16 cellular contexts compared by ENCODE assay signal in the genomic region with DNA sequence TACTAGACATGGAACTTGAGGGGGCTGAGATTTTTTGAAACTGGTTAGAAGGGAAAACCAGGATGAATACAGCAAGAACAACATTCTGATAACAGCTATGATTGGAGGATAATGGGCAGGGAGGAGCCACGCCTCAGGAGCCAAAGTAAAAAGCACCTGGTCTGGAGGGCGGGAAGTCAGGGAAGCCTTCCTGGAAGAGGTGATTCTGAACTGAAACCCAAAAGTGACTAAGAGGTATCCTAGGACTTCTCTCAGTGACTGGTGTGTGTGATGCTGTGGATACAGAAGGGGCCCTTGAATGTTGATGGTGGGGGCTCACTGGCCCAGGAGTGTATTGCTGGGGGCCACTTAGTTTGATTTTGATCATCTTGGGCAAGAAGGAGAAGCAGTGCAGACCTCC. TPM values are rescaled to one million over a fixed set of nuclear protein-coding genes. Genes with fewer than 3 reads are reported as not detected.
DNase-seq lines count a peak whose midpoint lies in the region; ATAC-seq and TF ChIP-seq lines count a peak whose summit lies in the region.
"Had no signal": no experiment of that assay in that cellular context is flagged by ENCODE, and none has a peak within 500 bp of the region (broad histone marks: within the 10 kb centered on the region; RNA-seq: fewer than 3 reads in every experiment).

No MANE protein-coding gene starts in this region.

- POLR2A ChIA-PET in activated CD8-positive, alpha-beta T cell treated with anti-CD3 and anti-CD28 coated beads for 36 hours (lab: Charles Lee): interaction anchor here (0.5 to 1.9 kb wide), 9 partner anchors 11 to 584 kb away, joined by 3 to 11 read pairs (median 6); no protein-coding TSS in a partner anchor

- H3K9me3 Mint-ChIP-seq in activated T-cell treated with anti-CD3 and anti-CD28 coated beads, Interleukin-2, amount 50 U/mL, for 24 hours: no peaks in the 10 kb centered on the region
- H3K9me3 Mint-ChIP-seq in activated CD8-positive, alpha-beta T cell treated with anti-CD3 and anti-CD28 coated beads for 36 hours: peaks cover 3% of the 10 kb centered on the region
- peaks cover 9% of the 10 kb centered on the region for H3K9me3 Mint-ChIP-seq in glutamatergic neuron (ENCODE audit: unreplicated experiment)
- peaks cover 0 to 4% of the 10 kb centered on the region in 2 donors for H3K9me3 Mint-ChIP-seq in stimulated activated naive CD8-positive, alpha-beta T cell treated with anti-CD3 and anti-CD28 coated beads, Interleukin-15, amount 100 ng/mL, for 72 hours

- peak overlapping the region; percentile 28 for H3K4me3 Mint-ChIP-seq in activated T-cell treated with anti-CD3 and anti-CD28 coated beads, Interleukin-2, amount 50 U/mL, for 24 hours
- peak overlapping the region; percentile 54 for H3K4me3 Mint-ChIP-seq in activated CD8-positive, alpha-beta T cell treated with anti-CD3 and anti-CD28 coated beads for 36 hours
- H3K4me3 Mint-ChIP-seq in glutamatergic neuron (ENCODE audit: unreplicated experiment): peak overlapping the region; percentile 44
- peak overlapping the region; percentile 67 to 71 for H3K4me3 Mint-ChIP-seq in stimulated activated naive CD8-positive, alpha-beta T cell treated with anti-CD3 and anti-CD28 coated beads, Interleukin-15, amount 100 ng/mL, for 72 hours

- ATAC-seq in activated CD8-positive, alpha-beta T cell treated with anti-CD3 and anti-CD28 coated beads for 36 hours: no peak
- ATAC-seq in stimulated activated naive CD8-positive, alpha-beta T cell treated with anti-CD3 and anti-CD28 coated beads, Interleukin-15, amount 100 ng/mL, for 72 hours: no peak

- H3K27me3 Mint-ChIP-seq in activated T-cell treated with anti-CD3 and anti-CD28 coated beads, Interleukin-2, amount 50 U/mL, for 24 hours: no peaks in the 10 kb centered on the region
- no peaks in the 10 kb centered on the region for H3K27me3 Mint-ChIP-seq in activated CD8-positive, alpha-beta T cell treated with anti-CD3 and anti-CD28 coated beads for 36 hours
- H3K27me3 Mint-ChIP-seq in glutamatergic neuron (ENCODE audit: unreplicated experiment): peaks cover 24% of the 10 kb centered on the region
- no peaks in the 10 kb centered on the region for H3K27me3 Mint-ChIP-seq in stimulated activated naive CD8-positive, alpha-beta T cell treated with anti-CD3 and anti-CD28 coated beads, Interleukin-15, amount 100 ng/mL, for 72 hours

- DNase-seq in activated T-cell treated with anti-CD3 and anti-CD28 coated beads, Interleukin-2, amount 50 U/mL, for 24 hours: no peak
- DNase-seq in activated T-cell treated with anti-CD3 and anti-CD28 coated beads, Interleukin-2, amount 50 U/mL, for 1 hour: no peak
- DNase-seq in activated CD8-positive, alpha-beta T cell treated with anti-CD3 and anti-CD28 coated beads for 36 hours: no peak
- DNase-seq in glutamatergic neuron: no peak
- no peak for DNase-seq in stimulated activated naive CD8-positive, alpha-beta T cell treated with anti-CD3 and anti-CD28 coated beads, Interleukin-15, amount 100 ng/mL, for 72 hours
- DNase-seq in T-helper 9 cell: no peak
- no peak for DNase-seq in NCI-H510A treated with DMSO at 0.1 percent for 48 hours (lab: John Stamatoyannopoulos, UW)
- DNase-seq in NCI-H774 (lab: John Stamatoyannopoulos, UW): no peak
- DNase-seq: ACHN, amygdala, colonic mucosa, mesendoderm, NCI-H1694, PC-9, trophoblast cell had no signal

- CTCF ChIA-PET in activated CD8-positive, alpha-beta T cell treated with anti-CD3 and anti-CD28 coated beads for 36 hours (lab: Charles Lee): interaction anchor here (1.7 to 2.5 kb wide), 2 partner anchors 8 to 86 kb away, joined by 6 to 12 read pairs; no protein-coding TSS in a partner anchor

- intact Hi-C loops in activated CD8-positive, alpha-beta T cell treated with anti-CD3 and anti-CD28 coated beads for 36 hours (cut with micrococcal nuclease): loop anchor here (5.0 kb wide), 1 partner anchor 36 kb away; no protein-coding TSS in a partner anchor

- TF ChIP-seq CTCF in activated CD8-positive, alpha-beta T cell treated with anti-CD3 and anti-CD28 coated beads for 36 hours (IDR thresholded peaks at IDR 0.05): no peak
- no peak for TF ChIP-seq CTCF in glutamatergic neuron (IDR thresholded peaks at IDR 0.05; ENCODE audit: partially characterized antibody, unreplicated experiment)

- H3K36me3 Mint-ChIP-seq in activated T-cell treated with anti-CD3 and anti-CD28 coated beads, Interleukin-2, amount 50 U/mL, for 24 hours (ENCODE audit: low read depth): peaks cover 4% of the 10 kb centered on the region
- H3K36me3 Mint-ChIP-seq in activated CD8-positive, alpha-beta T cell treated with anti-CD3 and anti-CD28 coated beads for 36 hours (ENCODE audit: low read depth): peaks cover 3% of the 10 kb centered on the region
- no peaks in the 10 kb centered on the region for H3K36me3 Mint-ChIP-seq in glutamatergic neuron (ENCODE audit: unreplicated experiment)

- H3K27ac Mint-ChIP-seq in activated T-cell treated with anti-CD3 and anti-CD28 coated beads, Interleukin-2, amount 50 U/mL, for 24 hours: no peak overlapping the region
- H3K27ac Mint-ChIP-seq in activated CD8-positive, alpha-beta T cell treated with anti-CD3 and anti-CD28 coated beads for 36 hours: no peak overlapping the region
- no peak overlapping the region for H3K27ac Mint-ChIP-seq in glutamatergic neuron (ENCODE audit: unreplicated experiment)
- peak overlapping the region; percentile 29 to 49 for H3K27ac Mint-ChIP-seq in stimulated activated naive CD8-positive, alpha-beta T cell treated with anti-CD3 and anti-CD28 coated beads, Interleukin-15, amount 100 ng/mL, for 72 hours

- H3K4me1 Mint-ChIP-seq in activated T-cell treated with anti-CD3 and anti-CD28 coated beads, Interleukin-2, amount 50 U/mL, for 24 hours (ENCODE audit: low read depth): peaks cover 69% of the 10 kb centered on the region
- H3K4me1 Mint-ChIP-seq in activated CD8-positive, alpha-beta T cell treated with anti-CD3 and anti-CD28 coated beads for 36 hours (ENCODE audit: low read depth): peaks cover 51% of the 10 kb centered on the region
- H3K4me1 Mint-ChIP-seq in glutamatergic neuron (ENCODE audit: low read depth, unreplicated experiment): no peaks in the 10 kb centered on the region
- peaks cover 79% of the 10 kb centered on the region for H3K4me1 Mint-ChIP-seq in stimulated activated naive CD8-positive, alpha-beta T cell treated with anti-CD3 and anti-CD28 coated beads, Interleukin-15, amount 100 ng/mL, for 72 hours

RNA-seq across cellular contexts. Expression of gene GPR68, which starts 18.8 kb away (rescaled TPM):
- 10 to 100 TPM; 11.9 to 14.0 TPM for total RNA-seq in activated CD8-positive, alpha-beta T cell treated with anti-CD3 and anti-CD28 coated beads for 36 hours
- not detected for total RNA-seq in glutamatergic neuron (ENCODE audit: unreplicated experiment)
- total RNA-seq: NCI-H460, PC-9 had no signal

Comparison
In these comparisons a context has a peak if more than half of its experiments do, and no peak if none do; other contexts are left out.
1. H3K27ac Mint-ChIP-seq: peak in stimulated activated naive CD8-positive, alpha-beta T cell treated with anti-CD3 and anti-CD28 coated beads, Interleukin-15, amount 100 ng/mL, for 72 hours (2 of 2); none in activated T-cell treated with anti-CD3 and anti-CD28 coated beads, Interleukin-2, amount 50 U/mL, for 24 hours (single experiment), activated CD8-positive, alpha-beta T cell treated with anti-CD3 and anti-CD28 coated beads for 36 hours (single experiment) and glutamatergic neuron (single experiment).
2. RNA of gene GPR68, which starts 18.8 kb away (total RNA-seq): 11.9 to 14.0 TPM in activated CD8-positive, alpha-beta T cell treated with anti-CD3 and anti-CD28 coated beads for 36 hours; not detected in glutamatergic neuron (single experiment); every median in the first group is over 10 times any median in the second.
3. Peak in every context shown above with its lines, with median percentiles within 50 percentile points of each other: H3K4me3 Mint-ChIP-seq.